Comparison of ENCODE assay signal across 38 cellular contexts in genomic region chr16:2938206-2938605, GRCh38. TPM values are rescaled to one million over a fixed set of nuclear protein-coding genes. Genes with fewer than 3 reads are reported as not detected.
"Had no signal": no experiment of that assay in that cellular context is flagged by ENCODE, and none has a peak within 500 bp of the region (broad histone marks: within the 10 kb centered on the region; RNA-seq: fewer than 3 reads in every experiment).

No MANE protein-coding gene starts in this region.

- H3K4me3 ChIP-seq: ascending aorta, cardiac muscle cell had no signal

- H3K27me3 ChIP-seq: ascending aorta, cardiac muscle cell had no signal

- H3K9me3 Mint-ChIP-seq: activated CD4-positive, alpha-beta memory T cell treated with anti-CD3 and anti-CD28 coated beads, Interleukin-2, amount 10 ng/mL, durations not matched to agents 7 days and 5 days; activated CD4-positive, alpha-beta T cell treated with anti-CD3 and anti-CD28 coated beads, Interleukin-2, amount 10 ng/mL, durations not matched to agents 7 days and 5 days; activated naive CD4-positive, alpha-beta T cell treated with anti-CD3 and anti-CD28 coated beads, Interleukin-2, amount 10 ng/mL, durations not matched to agents 7 days and 5 days; activated naive CD4-positive, alpha-beta T cell treated with anti-CD3 and anti-CD28 coated beads, Interleukin-2, amount 50 U/mL, for 24 hours; activated naive CD8-positive, alpha-beta T cell treated with anti-CD3 and anti-CD28 coated beads, Interleukin-2, amount 10 ng/mL, durations not matched to agents 7 days and 5 days; activated naive CD8-positive, alpha-beta T cell treated with anti-CD3 and anti-CD28 coated beads, Interleukin-2, amount 50 U/mL, for 24 hours; activated T-cell treated with anti-CD3 and anti-CD28 coated beads, Interleukin-2, amount 50 U/mL, for 24 hours; activated T-helper 2 cell treated with anti-CD3 and anti-CD28 coated beads, Interferon-gamma antibody, Interleukin-2, Interleukin-4, amounts not matched to agents 10 μg/mL and 5 μg/mL and 100 μg/mL, durations not matched to agents 14 hours and 24 hours and 36 hours; brain; central memory CD8-positive, alpha-beta T cell; T-helper 1 cell treated with Interleukin-12 subunit alpha and Interleukin-12 subunit beta and Interleukin-4 antibody, amounts not matched to agents 30 μg/mL and 1 μg/mL, for 36 hours; T-helper 2 cell treated with Interferon-gamma antibody and Interleukin-4, amounts not matched to agents 5 μg/mL and 100 μg/mL, for 36 hours; WTC11 had no signal

- H3K4me1 Mint-ChIP-seq: activated CD4-positive, alpha-beta memory T cell treated with anti-CD3 and anti-CD28 coated beads, Interleukin-2, amount 10 ng/mL, durations not matched to agents 7 days and 5 days; activated CD8-positive, alpha-beta memory T cell treated with anti-CD3 and anti-CD28 coated beads, Interleukin-2, amount 10 ng/mL, durations not matched to agents 7 days and 5 days; activated naive CD4-positive, alpha-beta T cell treated with anti-CD3 and anti-CD28 coated beads, Interleukin-2, amount 50 U/mL, for 24 hours; activated naive CD8-positive, alpha-beta T cell treated with anti-CD3 and anti-CD28 coated beads, Interleukin-2, amount 50 U/mL, for 24 hours; brain; central memory CD8-positive, alpha-beta T cell; WTC11 had no signal

- H3K4me3 Mint-ChIP-seq: activated CD4-positive, alpha-beta memory T cell treated with anti-CD3 and anti-CD28 coated beads, Interleukin-2, amount 10 ng/mL, durations not matched to agents 7 days and 5 days; activated CD4-positive, alpha-beta T cell treated with anti-CD3 and anti-CD28 coated beads for 36 hours; activated CD4-positive, alpha-beta T cell treated with anti-CD3 and anti-CD28 coated beads, Interleukin-2, amount 10 ng/mL, durations not matched to agents 7 days and 5 days; activated CD8-positive, alpha-beta memory T cell treated with anti-CD3 and anti-CD28 coated beads, Interleukin-2, amount 10 ng/mL, durations not matched to agents 7 days and 5 days; activated CD8-positive, alpha-beta T cell treated with anti-CD3 and anti-CD28 coated beads, Interleukin-2, amount 10 ng/mL, durations not matched to agents 7 days and 5 days; activated naive CD4-positive, alpha-beta T cell treated with anti-CD3 and anti-CD28 coated beads, Interleukin-2, amount 10 ng/mL, durations not matched to agents 7 days and 5 days; activated naive CD4-positive, alpha-beta T cell treated with anti-CD3 and anti-CD28 coated beads, Interleukin-2, amount 50 U/mL, for 24 hours; activated naive CD8-positive, alpha-beta T cell; activated naive CD8-positive, alpha-beta T cell treated with anti-CD3 and anti-CD28 coated beads, Interleukin-2, amount 10 ng/mL, durations not matched to agents 7 days and 5 days; activated naive CD8-positive, alpha-beta T cell treated with anti-CD3 and anti-CD28 coated beads, Interleukin-2, amount 50 U/mL, for 24 hours; activated T-cell treated with anti-CD3 and anti-CD28 coated beads, Interleukin-2, amount 50 U/mL, for 24 hours; brain; central memory CD8-positive, alpha-beta T cell; T-helper 1 cell treated with Interleukin-12 subunit alpha and Interleukin-12 subunit beta and Interleukin-4 antibody, amounts not matched to agents 30 μg/mL and 1 μg/mL, for 36 hours; T-helper 2 cell treated with Interferon-gamma antibody and Interleukin-4, amounts not matched to agents 5 μg/mL and 100 μg/mL, for 36 hours; WTC11 had no signal

- H3K4me1 ChIP-seq: ascending aorta had no signal

- ATAC-seq: activated CD4-positive, alpha-beta T cell treated with anti-CD3 and anti-CD28 coated beads for 36 hours; activated CD4-positive, CD25-positive, alpha-beta regulatory T cell treated with anti-CD3 and anti-CD28 coated beads, Interleukin-2, amount 50 U/mL, for 24 hours; activated CD8-positive, alpha-beta memory T cell treated with anti-CD3 and anti-CD28 coated beads, Interleukin-2, amount 10 ng/mL, durations not matched to agents 7 days and 5 days; activated CD8-positive, alpha-beta T cell treated with anti-CD3 and anti-CD28 coated beads, Interleukin-2, amount 10 ng/mL, durations not matched to agents 7 days and 5 days; activated naive CD8-positive, alpha-beta T cell treated with anti-CD3 and anti-CD28 coated beads, Interleukin-2, amount 50 U/mL, for 24 hours; WTC11 had no signal

- H3K27ac ChIP-seq: ascending aorta, cardiac muscle cell, VCaP had no signal

- H3K9me3 ChIP-seq: ascending aorta had no signal

- H3K27me3 Mint-ChIP-seq: activated CD4-positive, alpha-beta memory T cell treated with anti-CD3 and anti-CD28 coated beads, Interleukin-2, amount 10 ng/mL, durations not matched to agents 7 days and 5 days; activated CD4-positive, alpha-beta T cell treated with anti-CD3 and anti-CD28 coated beads for 36 hours; activated CD4-positive, alpha-beta T cell treated with anti-CD3 and anti-CD28 coated beads, Interleukin-2, amount 10 ng/mL, durations not matched to agents 7 days and 5 days; activated CD8-positive, alpha-beta memory T cell treated with anti-CD3 and anti-CD28 coated beads, Interleukin-2, amount 10 ng/mL, durations not matched to agents 7 days and 5 days; activated naive CD4-positive, alpha-beta T cell treated with anti-CD3 and anti-CD28 coated beads, Interleukin-2, amount 10 ng/mL, durations not matched to agents 7 days and 5 days; activated naive CD4-positive, alpha-beta T cell treated with anti-CD3 and anti-CD28 coated beads, Interleukin-2, amount 50 U/mL, for 24 hours; activated naive CD8-positive, alpha-beta T cell; activated naive CD8-positive, alpha-beta T cell treated with anti-CD3 and anti-CD28 coated beads, Interleukin-2, amount 10 ng/mL, durations not matched to agents 7 days and 5 days; activated naive CD8-positive, alpha-beta T cell treated with anti-CD3 and anti-CD28 coated beads, Interleukin-2, amount 50 U/mL, for 24 hours; activated T-cell treated with anti-CD3 and anti-CD28 coated beads, Interleukin-2, amount 50 U/mL, for 24 hours; central memory CD8-positive, alpha-beta T cell had no signal

- H3K27ac Mint-ChIP-seq: activated CD4-positive, alpha-beta memory T cell treated with anti-CD3 and anti-CD28 coated beads, Interleukin-2, amount 10 ng/mL, durations not matched to agents 7 days and 5 days; activated CD4-positive, alpha-beta T cell treated with anti-CD3 and anti-CD28 coated beads for 36 hours; activated CD4-positive, alpha-beta T cell treated with anti-CD3 and anti-CD28 coated beads, Interleukin-2, amount 10 ng/mL, durations not matched to agents 7 days and 5 days; activated CD8-positive, alpha-beta memory T cell treated with anti-CD3 and anti-CD28 coated beads, Interleukin-2, amount 10 ng/mL, durations not matched to agents 7 days and 5 days; activated CD8-positive, alpha-beta T cell treated with anti-CD3 and anti-CD28 coated beads, Interleukin-2, amount 10 ng/mL, durations not matched to agents 7 days and 5 days; activated naive CD4-positive, alpha-beta T cell treated with anti-CD3 and anti-CD28 coated beads, Interleukin-2, amount 10 ng/mL, durations not matched to agents 7 days and 5 days; activated naive CD4-positive, alpha-beta T cell treated with anti-CD3 and anti-CD28 coated beads, Interleukin-2, amount 50 U/mL, for 24 hours; activated naive CD8-positive, alpha-beta T cell; activated naive CD8-positive, alpha-beta T cell treated with anti-CD3 and anti-CD28 coated beads, Interleukin-2, amount 10 ng/mL, durations not matched to agents 7 days and 5 days; activated naive CD8-positive, alpha-beta T cell treated with anti-CD3 and anti-CD28 coated beads, Interleukin-2, amount 50 U/mL, for 24 hours; activated T-cell treated with anti-CD3 and anti-CD28 coated beads, Interleukin-2, amount 50 U/mL, for 24 hours; activated T-helper 2 cell treated with anti-CD3 and anti-CD28 coated beads, Interferon-gamma antibody, Interleukin-2, Interleukin-4, amounts not matched to agents 10 μg/mL and 5 μg/mL and 100 μg/mL, durations not matched to agents 14 hours and 24 hours and 36 hours; brain; T-helper 1 cell treated with Interleukin-12 subunit alpha and Interleukin-12 subunit beta and Interleukin-4 antibody, amounts not matched to agents 30 μg/mL and 1 μg/mL, for 36 hours; T-helper 2 cell treated with Interferon-gamma antibody and Interleukin-4, amounts not matched to agents 5 μg/mL and 100 μg/mL, for 36 hours; WTC11 had no signal

- DNase-seq: activated CD4-positive, alpha-beta memory T cell treated with anti-CD3 and anti-CD28 coated beads, Interleukin-2, amount 10 ng/mL, durations not matched to agents 7 days and 5 days; activated CD4-positive, alpha-beta T cell treated with anti-CD3 and anti-CD28 coated beads for 1 hour; activated CD4-positive, alpha-beta T cell treated with anti-CD3 and anti-CD28 coated beads for 36 hours; activated CD4-positive, alpha-beta T cell treated with anti-CD3 and anti-CD28 coated beads for 48 hours; activated CD4-positive, alpha-beta T cell treated with anti-CD3 and anti-CD28 coated beads, Interleukin-2, amount 10 ng/mL, durations not matched to agents 7 days and 5 days; activated CD4-positive, alpha-beta T cell treated with anti-CD3 and anti-CD28 coated beads, Interleukin-2, amount 50 U/mL, for 48 hours; activated CD4-positive, CD25-positive, alpha-beta regulatory T cell; activated CD8-positive, alpha-beta memory T cell treated with anti-CD3 and anti-CD28 coated beads for 24 hours; activated CD8-positive, alpha-beta memory T cell treated with anti-CD3 and anti-CD28 coated beads, Interleukin-2, amount 10 ng/mL, durations not matched to agents 7 days and 5 days; activated CD8-positive, alpha-beta memory T cell treated with anti-CD3 and anti-CD28 coated beads, Interleukin-2, amount 50 U/mL, for 48 hours; activated CD8-positive, alpha-beta T cell treated with anti-CD3 and anti-CD28 coated beads, Interleukin-2, amount 10 ng/mL, durations not matched to agents 7 days and 5 days; activated effector memory CD4-positive, alpha-beta T cell treated with Interleukin-2 at 50 U/mL for 16 hours; activated gamma-delta T cell; activated naive CD4-positive, alpha-beta T cell treated with anti-CD3 and anti-CD28 coated beads, Interleukin-2, amount 10 ng/mL, durations not matched to agents 7 days and 5 days; activated naive CD4-positive, alpha-beta T cell treated with Interleukin-2 at 50 U/mL for 16 hours; activated naive CD8-positive, alpha-beta T cell treated with anti-CD3 and anti-CD28 coated beads, Interleukin-2, amount 10 ng/mL, durations not matched to agents 7 days and 5 days; activated naive CD8-positive, alpha-beta T cell treated with anti-CD3 and anti-CD28 coated beads, Interleukin-2, amount 50 U/mL, for 24 hours; activated T-cell treated with anti-CD3 and anti-CD28 coated beads, Interleukin-2, amount 50 U/mL, for 24 hours; activated T-cell treated with anti-CD3 and anti-CD28 coated beads, Interleukin-2, amount 50 U/mL, for 48 hours; anterior cingulate cortex; caudate nucleus; cerebellar nuclear complex; T-helper 1 cell; T-helper 2 cell; T-helper 9 cell had no signal

RNA-seq across cellular contexts. Expression of gene KREMEN2, which starts 25.9 kb away (rescaled TPM):
- total RNA-seq: activated CD4-positive, alpha-beta memory T cell treated with anti-CD3 and anti-CD28 coated beads, Interleukin-2, amount 10 ng/mL, durations not matched to agents 7 days and 5 days; activated CD4-positive, alpha-beta T cell treated with anti-CD3 and anti-CD28 coated beads for 36 hours; ascending aorta; chondrocyte had no signal

RNA-seq across cellular contexts. Expression of gene PKMYT1, which starts 42.0 kb away (rescaled TPM):
- total RNA-seq: ascending aorta had no signal
